Comparison of ENCODE assay signal across 21 cellular contexts in genomic region chr6:52208612-52209011, GRCh38. TPM values are rescaled to one million over a fixed set of nuclear protein-coding genes. Genes with fewer than 3 reads are reported as not detected.
"Had no signal": no experiment of that assay in that cellular context is flagged by ENCODE, and none has a peak within 500 bp of the region (broad histone marks: within the 10 kb centered on the region; RNA-seq: fewer than 3 reads in every experiment).

No MANE protein-coding gene starts in this region.

- H3K27me3 ChIP-seq: SJCRH30 had no signal

- H3K4me1 ChIP-seq: SJCRH30 had no signal

- ATAC-seq: Panc1, PC-3, SK-N-SH treated with all-trans-retinoic acid at 6 μM for 48 hours had no signal

- H3K9me3 ChIP-seq: SJCRH30 had no signal

- H3K27ac ChIP-seq: RWPE1, SJCRH30 had no signal

- DNase-seq: Karpas-422, KG1, MG63, NCI-H1092 treated with DMSO at 0.1 percent for 48 hours, NCI-H1436 treated with DMSO at 0.1 percent for 48 hours, NCI-H1694, NCI-H187 treated with DMSO at 0.1 percent for 48 hours, NCI-H2029 treated with DMSO at 0.1 percent for 48 hours, NCI-H2171 treated with DMSO at 0.1 percent for 48 hours, NCI-H524, NCI-H526 treated with DMSO at 0.1 percent for 48 hours, NCI-H774, PC-3, SHP77 treated with DMSO at 0.1 percent for 48 hours, SJCRH30 had no signal

- H3K4me3 ChIP-seq: MG63, SJCRH30 had no signal

- H3K36me3 ChIP-seq: MG63, SJCRH30 had no signal

RNA-seq across cellular contexts. Expression of gene IL17A, which starts 22.4 kb away (rescaled TPM):
- total RNA-seq: HT-29, NCI-H460, OCI-LY7, PC-3, SJCRH30 had no signal

RNA-seq across cellular contexts. Expression of gene IL17F, which starts 35.7 kb away (rescaled TPM):
- total RNA-seq: HT-29, NCI-H460, OCI-LY7, PC-3, SJCRH30 had no signal
